In the genomic region with DNA sequence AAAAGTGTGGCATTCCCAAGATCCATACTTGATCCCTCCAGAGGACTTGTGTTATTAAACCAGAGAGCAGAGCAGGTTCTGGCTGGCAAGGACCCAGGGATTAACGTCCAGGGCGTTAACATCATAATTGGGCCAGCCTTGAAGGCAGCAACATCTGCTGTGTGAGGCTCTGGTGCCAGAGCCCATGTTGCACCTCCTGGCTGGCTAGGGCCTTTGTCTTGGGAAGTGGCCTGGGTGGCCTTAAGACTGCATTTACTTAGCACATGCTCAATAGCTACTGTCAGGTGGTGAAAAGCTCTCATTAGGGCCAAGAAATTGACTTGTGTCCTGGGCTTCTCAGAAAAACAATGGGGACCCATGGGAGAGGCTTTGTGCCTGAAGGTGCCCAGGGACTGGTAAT, we compare ENCODE assay signal across 17 cellular contexts.
"Had no signal": no experiment of that assay in that cellular context is flagged by ENCODE, and none has a peak within 500 bp of the region (broad histone marks: within the 10 kb centered on the region; RNA-seq: fewer than 3 reads in every experiment).

No MANE protein-coding gene starts in this region.

- H3K4me1 ChIP-seq: foreskin keratinocyte, left lung, thyroid gland had no signal

- H3K9me3 Mint-ChIP-seq: nephron progenitor cell had no signal

- H3K4me1 Mint-ChIP-seq: activated CD4-positive, alpha-beta T cell treated with anti-CD3 and anti-CD28 coated beads for 36 hours; nephron progenitor cell had no signal

- H3K27me3 ChIP-seq: thyroid gland had no signal

- DNase-seq: activated CD4-positive, alpha-beta T cell treated with anti-CD3 and anti-CD28 coated beads for 36 hours; activated CD4-positive, alpha-beta T cell treated with anti-CD3 and anti-CD28 coated beads, Interleukin-2, amount 50 U/mL, for 48 hours; activated T-cell treated with anti-CD3 and anti-CD28 coated beads for 4 hours; amniotic stem cell; caudate nucleus; dorsolateral prefrontal cortex; foreskin keratinocyte; hypothalamus; left lung; mammary epithelial cell; nephron progenitor cell; occipital lobe; posterior cingulate gyrus; stimulated activated CD8-positive, alpha-beta memory T cell treated with anti-CD3 and anti-CD28 coated beads, Interleukin-4, amount 100 ng/mL, for 48 hours; stimulated activated naive CD4-positive, alpha-beta T cell; thyroid gland had no signal

- H3K36me3 ChIP-seq: left lung, thyroid gland had no signal

- H3K9me3 ChIP-seq: left lung, thyroid gland had no signal

- H3K27ac ChIP-seq: dorsolateral prefrontal cortex, foreskin keratinocyte, left lung, thyroid gland had no signal

- H3K4me3 ChIP-seq: dorsolateral prefrontal cortex, left lung, thyroid gland had no signal

- H3K36me3 Mint-ChIP-seq: activated naive CD8-positive, alpha-beta T cell had no signal

- ATAC-seq: activated CD4-positive, alpha-beta T cell treated with anti-CD3 and anti-CD28 coated beads for 36 hours; foreskin keratinocyte; left lung had no signal

- H3K4me3 Mint-ChIP-seq: activated CD4-positive, alpha-beta T cell treated with anti-CD3 and anti-CD28 coated beads for 36 hours; activated naive CD8-positive, alpha-beta T cell; nephron progenitor cell had no signal

- H3K27ac Mint-ChIP-seq: activated CD4-positive, alpha-beta T cell treated with anti-CD3 and anti-CD28 coated beads for 36 hours; activated naive CD8-positive, alpha-beta T cell; nephron progenitor cell had no signal
